Comparison of ENCODE assay signal across 25 cellular contexts in the genomic region with DNA sequence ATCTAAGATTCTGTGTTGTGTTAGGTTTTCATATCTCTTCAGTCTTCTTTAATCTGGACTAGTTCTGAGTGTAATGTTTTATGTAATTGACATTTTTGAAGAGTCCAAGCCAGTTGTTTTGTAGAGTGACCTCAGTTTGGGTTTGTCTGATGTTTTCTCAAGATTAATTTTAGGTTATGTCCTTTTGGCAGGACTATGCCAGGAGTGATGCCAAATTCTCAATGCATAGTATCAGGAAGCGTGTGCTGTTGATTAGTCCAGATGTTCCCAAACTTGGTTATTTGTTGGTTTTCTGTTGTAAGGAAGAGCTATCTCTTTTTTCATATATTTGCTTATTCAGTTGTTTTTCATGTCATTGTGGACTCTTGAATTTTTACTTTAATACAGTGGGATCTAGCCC. TPM values are rescaled to one million over a fixed set of nuclear protein-coding genes. Genes with fewer than 3 reads are reported as not detected.
DNase-seq lines count a peak whose midpoint lies in the region; ATAC-seq, FAIRE-seq and TF ChIP-seq lines count a peak whose summit lies in the region.
"Had no signal": no experiment of that assay in that cellular context is flagged by ENCODE, and none has a peak within 500 bp of the region (broad histone marks: within the 10 kb centered on the region; RNA-seq: fewer than 3 reads in every experiment).

No MANE protein-coding gene starts in this region.

- no peak for DNase-seq in left ventricle myocardium superior
- no peak for DNase-seq in left cardiac atrium
- DNase-seq in adipocyte (ENCODE audit: low read depth): peak; percentile 56
- peak; percentile 62 for DNase-seq in fibroblast of the aortic adventitia (ENCODE audit: low read depth)
- DNase-seq in foreskin keratinocyte: no peak
- no peak for DNase-seq in posterior cingulate gyrus
- no peak for DNase-seq in Calu3
- DNase-seq: 8988T; CD8-positive, alpha-beta memory T cell; DMS53; EL; GF-D8; Karpas-422; MG63; NCI-H1048; NCI-H1417 treated with DMSO at 0.1 percent for 48 hours; NCI-H187; NCI-H446; NCI-H526; OCI-M1 had no signal

- peaks cover 98% of the 10 kb centered on the region for H3K36me3 ChIP-seq in adipocyte (ENCODE audit: control insufficient read depth, insufficient read depth, low read length, severe bottlenecking)

- H3K4me3 ChIP-seq in adipocyte (ENCODE audit: low read length) (no peak overlapping the region), fibroblast of the aortic adventitia (ENCODE audit: low read depth, low read length) (no peak overlapping the region)
- H3K4me3 ChIP-seq: MG63 had no signal

- H3K4me1 Mint-ChIP-seq in Calu3 (ENCODE audit: low read depth, unreplicated experiment): no peaks in the 10 kb centered on the region

- no peaks in the 10 kb centered on the region for H3K27me3 ChIP-seq in adipocyte (replicated peaks; ENCODE audit: control insufficient read depth, insufficient read depth, low read length)
- H3K27me3 ChIP-seq in foreskin keratinocyte: no peaks in the 10 kb centered on the region
- H3K27me3 ChIP-seq: MG63 had no signal

- ATAC-seq in left ventricle myocardium superior (peak; percentile 12), left cardiac atrium (no peak), foreskin keratinocyte (no peak)

- H3K27me3 Mint-ChIP-seq in Calu3 (ENCODE audit: unreplicated experiment): no peaks in the 10 kb centered on the region
- H3K27me3 Mint-ChIP-seq: CD8-positive, alpha-beta memory T cell; IgD-negative memory B cell had no signal

- H3K4me1 ChIP-seq in adipocyte (ENCODE audit: control insufficient read depth, insufficient read depth, low read length) (peaks cover 8% of the 10 kb centered on the region), foreskin keratinocyte (peaks cover 6% of the 10 kb centered on the region)

- peaks cover 69% of the 10 kb centered on the region for H3K36me3 Mint-ChIP-seq in Calu3 (ENCODE audit: insufficient read depth, unreplicated experiment)

- H3K9ac ChIP-seq in adipocyte (ENCODE audit: low read length): no peak overlapping the region

- H3K4me3 Mint-ChIP-seq in Calu3 (ENCODE audit: low read depth, unreplicated experiment): no peak overlapping the region
- H3K4me3 Mint-ChIP-seq: CD8-positive, alpha-beta memory T cell; IgD-negative memory B cell had no signal

- intact Hi-C loops in left ventricle myocardium superior (cut with micrococcal nuclease): no loop called here
- intact Hi-C loops in left cardiac atrium (cut with DNase I): no loop called here
- intact Hi-C loops in posterior cingulate gyrus (cut with DNase I): no loop called here
- intact Hi-C loops in Calu3 (cut with micrococcal nuclease; ENCODE audit: unreplicated experiment): no loop called here

- H3K27ac ChIP-seq in foreskin keratinocyte: no peak overlapping the region
- H3K27ac ChIP-seq: C4-2B had no signal

- H3K9me3 ChIP-seq in adipocyte (ENCODE audit: control insufficient read depth, low read length): no peaks in the 10 kb centered on the region
- H3K9me3 ChIP-seq: MG63 had no signal

- no TSS peak for BruUV-seq in Calu3 (replicated peaks; lab: Mats Ljungman, UMichigan)

- H3K9me3 Mint-ChIP-seq in Calu3 (ENCODE audit: low read depth, unreplicated experiment): no peaks in the 10 kb centered on the region
- H3K9me3 Mint-ChIP-seq: CD8-positive, alpha-beta memory T cell had no signal

- no peak for TF ChIP-seq CTCF in fibroblast of the aortic adventitia (IDR thresholded peaks at IDR 0.05; ENCODE audit: insufficient read depth, low read length)
- TF ChIP-seq CTCF in foreskin keratinocyte (conservative IDR thresholded peaks at IDR 0.05): no peak
- TF ChIP-seq CTCF in Calu3 (IDR thresholded peaks at IDR 0.05; ENCODE audit: unreplicated experiment): no peak

- CTCF ChIA-PET in Calu3 (lab: Charles Lee): no interaction called here

- H3K27ac Mint-ChIP-seq in Calu3 (ENCODE audit: unreplicated experiment): no peak overlapping the region
- H3K27ac Mint-ChIP-seq: IgD-negative memory B cell had no signal

- peak; percentile 92 for FAIRE-seq in endometrium (lab: Jason Lieb, UNC)
- FAIRE-seq: H1, RCC 7860 had no signal

RNA-seq across cellular contexts. Expression of a gene that starts 32.6 kb away (rescaled TPM):
- total RNA-seq in left ventricle myocardium superior (64.6 TPM), left cardiac atrium (10 to 100 TPM; 42.3 to 66.4 TPM), fibroblast of the aortic adventitia (ENCODE audit: low replicate concordance) (88.0 and 165 TPM in 2 replicates), foreskin keratinocyte (47.0 and 51.7 TPM in 2 replicates), Calu3 (2022) (90.7 and 104 TPM in 2 replicates)
- 15.5 and 18.9 TPM in 2 replicates for polyA plus RNA-seq in foreskin keratinocyte

Comparison
In these comparisons a context has a peak if more than half of its experiments do, and no peak if none do; other contexts are left out.
1. DNase-seq: peak in adipocyte (single experiment) and fibroblast of the aortic adventitia (single experiment); none in left ventricle myocardium superior (single experiment), left cardiac atrium (single experiment), foreskin keratinocyte (0 of 2), posterior cingulate gyrus (0 of 10) and Calu3 (single experiment).